Comparison of ENCODE assay signal across 1 cellular context in genomic region chr12:132502149-132502881, GRCh38.
TF ChIP-seq lines count a peak whose summit lies in the region.

No MANE protein-coding gene starts in this region.

TF ChIP-seq in H1, 55 proteins besides CTCF, POLR2A, EP300 and RAD21:
- TF ChIP-seq MAX (IDR thresholded peaks at IDR 0.05) = 0 out of 2 replicates have a peak, but pooled peaks have one; percentile 22
- no peak for TF ChIP-seq SAP30 (IDR thresholded peaks at IDR 0.05; ENCODE audit: insufficient read depth, insufficient replicate concordance, low read length)
- no peak for TF ChIP-seq CHD1 (IDR thresholded peaks at IDR 0.05; ENCODE audit: low read depth, low read length)
